1 cellular context compared by ENCODE assay signal in the genomic region with DNA sequence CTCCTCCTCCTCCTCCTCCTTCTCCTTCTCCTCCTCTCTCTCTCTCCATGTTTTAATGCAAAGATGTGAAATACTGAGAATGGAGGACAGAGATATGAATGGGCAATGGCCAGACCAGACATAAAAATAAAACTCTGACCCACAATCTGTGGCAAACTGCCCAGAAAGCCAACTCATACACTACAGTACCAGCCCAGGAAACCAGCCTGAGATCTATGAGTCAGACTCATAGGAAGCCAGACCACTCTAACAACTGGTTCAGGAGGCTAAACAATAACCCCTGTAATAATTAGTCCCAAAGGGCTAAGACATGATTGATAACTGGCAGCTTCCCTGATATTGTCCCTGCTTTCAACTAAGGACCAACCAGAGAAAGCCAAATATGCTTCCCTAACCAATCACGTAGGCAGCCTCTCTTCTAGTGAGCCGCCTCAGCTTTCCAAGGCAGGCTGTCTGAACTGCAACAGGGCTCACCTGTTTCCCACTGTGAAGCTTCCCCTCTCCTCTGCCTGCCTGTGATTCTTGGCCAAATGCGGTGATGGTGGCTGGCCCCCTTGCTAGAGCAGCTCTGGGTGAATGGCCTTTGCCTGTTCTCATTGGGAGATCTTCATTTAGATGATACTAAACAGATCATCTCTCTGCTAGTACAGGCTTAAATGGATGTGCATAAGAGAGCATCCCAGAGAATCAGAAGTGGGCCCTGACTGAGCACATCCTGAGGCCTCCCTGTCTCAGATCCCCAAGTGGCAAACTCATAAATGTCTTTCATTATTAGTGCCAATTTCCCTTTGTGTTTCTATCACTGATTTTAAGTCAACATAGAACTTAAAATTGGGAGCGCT.
TF ChIP-seq lines count a peak whose summit lies in the region.

No MANE protein-coding gene starts in this region.

TF ChIP-seq in GM23338, 12 proteins besides CTCF, POLR2A, EP300 and RAD21:
- TF ChIP-seq, protein P1, sequence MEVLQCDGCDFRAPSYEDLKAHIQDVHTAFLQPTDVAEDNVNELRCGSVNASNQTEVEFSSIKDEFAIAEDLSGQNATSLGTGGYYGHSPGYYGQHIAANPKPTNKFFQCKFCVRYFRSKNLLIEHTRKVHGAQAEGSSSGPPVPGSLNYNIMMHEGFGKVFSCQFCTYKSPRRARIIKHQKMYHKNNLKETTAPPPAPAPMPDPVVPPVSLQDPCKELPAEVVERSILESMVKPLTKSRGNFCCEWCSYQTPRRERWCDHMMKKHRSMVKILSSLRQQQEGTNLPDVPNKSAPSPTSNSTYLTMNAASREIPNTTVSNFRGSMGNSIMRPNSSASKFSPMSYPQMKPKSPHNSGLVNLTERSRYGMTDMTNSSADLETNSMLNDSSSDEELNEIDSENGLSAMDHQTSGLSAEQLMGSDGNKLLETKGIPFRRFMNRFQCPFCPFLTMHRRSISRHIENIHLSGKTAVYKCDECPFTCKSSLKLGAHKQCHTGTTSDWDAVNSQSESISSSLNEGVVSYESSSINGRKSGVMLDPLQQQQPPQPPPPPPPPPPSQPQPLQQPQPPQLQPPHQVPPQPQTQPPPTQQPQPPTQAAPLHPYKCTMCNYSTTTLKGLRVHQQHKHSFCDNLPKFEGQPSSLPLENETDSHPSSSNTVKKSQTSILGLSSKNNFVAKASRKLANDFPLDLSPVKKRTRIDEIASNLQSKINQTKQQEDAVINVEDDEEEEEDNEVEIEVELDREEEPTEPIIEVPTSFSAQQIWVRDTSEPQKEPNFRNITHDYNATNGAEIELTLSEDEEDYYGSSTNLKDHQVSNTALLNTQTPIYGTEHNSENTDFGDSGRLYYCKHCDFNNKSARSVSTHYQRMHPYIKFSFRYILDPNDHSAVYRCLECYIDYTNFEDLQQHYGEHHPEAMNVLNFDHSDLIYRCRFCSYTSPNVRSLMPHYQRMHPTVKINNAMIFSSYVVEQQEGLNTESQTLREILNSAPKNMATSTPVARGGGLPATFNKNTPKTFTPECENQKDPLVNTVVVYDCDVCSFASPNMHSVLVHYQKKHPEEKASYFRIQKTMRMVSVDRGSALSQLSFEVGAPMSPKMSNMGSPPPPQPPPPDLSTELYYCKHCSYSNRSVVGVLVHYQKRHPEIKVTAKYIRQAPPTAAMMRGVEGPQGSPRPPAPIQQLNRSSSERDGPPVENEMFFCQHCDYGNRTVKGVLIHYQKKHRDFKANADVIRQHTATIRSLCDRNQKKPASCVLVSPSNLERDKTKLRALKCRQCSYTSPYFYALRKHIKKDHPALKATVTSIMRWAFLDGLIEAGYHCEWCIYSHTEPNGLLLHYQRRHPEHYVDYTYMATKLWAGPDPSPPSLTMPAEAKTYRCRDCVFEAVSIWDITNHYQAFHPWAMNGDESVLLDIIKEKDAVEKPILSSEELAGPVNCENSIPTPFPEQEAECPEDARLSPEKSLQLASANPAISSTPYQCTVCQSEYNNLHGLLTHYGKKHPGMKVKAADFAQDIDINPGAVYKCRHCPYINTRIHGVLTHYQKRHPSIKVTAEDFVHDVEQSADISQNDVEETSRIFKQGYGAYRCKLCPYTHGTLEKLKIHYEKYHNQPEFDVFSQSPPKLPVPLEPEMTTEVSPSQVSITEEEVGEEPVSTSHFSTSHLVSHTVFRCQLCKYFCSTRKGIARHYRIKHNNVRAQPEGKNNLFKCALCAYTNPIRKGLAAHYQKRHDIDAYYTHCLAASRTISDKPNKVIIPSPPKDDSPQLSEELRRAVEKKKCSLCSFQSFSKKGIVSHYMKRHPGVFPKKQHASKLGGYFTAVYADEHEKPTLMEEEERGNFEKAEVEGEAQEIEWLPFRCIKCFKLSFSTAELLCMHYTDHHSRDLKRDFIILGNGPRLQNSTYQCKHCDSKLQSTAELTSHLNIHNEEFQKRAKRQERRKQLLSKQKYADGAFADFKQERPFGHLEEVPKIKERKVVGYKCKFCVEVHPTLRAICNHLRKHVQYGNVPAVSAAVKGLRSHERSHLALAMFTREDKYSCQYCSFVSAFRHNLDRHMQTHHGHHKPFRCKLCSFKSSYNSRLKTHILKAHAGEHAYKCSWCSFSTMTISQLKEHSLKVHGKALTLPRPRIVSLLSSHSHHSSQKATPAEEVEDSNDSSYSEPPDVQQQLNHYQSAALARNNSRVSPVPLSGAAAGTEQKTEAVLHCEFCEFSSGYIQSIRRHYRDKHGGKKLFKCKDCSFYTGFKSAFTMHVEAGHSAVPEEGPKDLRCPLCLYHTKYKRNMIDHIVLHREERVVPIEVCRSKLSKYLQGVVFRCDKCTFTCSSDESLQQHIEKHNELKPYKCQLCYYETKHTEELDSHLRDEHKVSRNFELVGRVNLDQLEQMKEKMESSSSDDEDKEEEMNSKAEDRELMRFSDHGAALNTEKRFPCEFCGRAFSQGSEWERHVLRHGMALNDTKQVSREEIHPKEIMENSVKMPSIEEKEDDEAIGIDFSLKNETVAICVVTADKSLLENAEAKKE (CRISPR knock-in tag; IDR thresholded peaks at IDR 0.05) = no peak
- TF ChIP-seq, protein P2, sequence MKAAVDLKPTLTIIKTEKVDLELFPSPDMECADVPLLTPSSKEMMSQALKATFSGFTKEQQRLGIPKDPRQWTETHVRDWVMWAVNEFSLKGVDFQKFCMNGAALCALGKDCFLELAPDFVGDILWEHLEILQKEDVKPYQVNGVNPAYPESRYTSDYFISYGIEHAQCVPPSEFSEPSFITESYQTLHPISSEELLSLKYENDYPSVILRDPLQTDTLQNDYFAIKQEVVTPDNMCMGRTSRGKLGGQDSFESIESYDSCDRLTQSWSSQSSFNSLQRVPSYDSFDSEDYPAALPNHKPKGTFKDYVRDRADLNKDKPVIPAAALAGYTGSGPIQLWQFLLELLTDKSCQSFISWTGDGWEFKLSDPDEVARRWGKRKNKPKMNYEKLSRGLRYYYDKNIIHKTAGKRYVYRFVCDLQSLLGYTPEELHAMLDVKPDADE (IDR thresholded peaks at IDR 0.05) = no peak
- TF ChIP-seq NANOG (IDR thresholded peaks at IDR 0.05; ENCODE audit: borderline replicate concordance) = no peak
TF ChIP-seq in GM23338: peak in this region for 0.
